In the genomic region with DNA sequence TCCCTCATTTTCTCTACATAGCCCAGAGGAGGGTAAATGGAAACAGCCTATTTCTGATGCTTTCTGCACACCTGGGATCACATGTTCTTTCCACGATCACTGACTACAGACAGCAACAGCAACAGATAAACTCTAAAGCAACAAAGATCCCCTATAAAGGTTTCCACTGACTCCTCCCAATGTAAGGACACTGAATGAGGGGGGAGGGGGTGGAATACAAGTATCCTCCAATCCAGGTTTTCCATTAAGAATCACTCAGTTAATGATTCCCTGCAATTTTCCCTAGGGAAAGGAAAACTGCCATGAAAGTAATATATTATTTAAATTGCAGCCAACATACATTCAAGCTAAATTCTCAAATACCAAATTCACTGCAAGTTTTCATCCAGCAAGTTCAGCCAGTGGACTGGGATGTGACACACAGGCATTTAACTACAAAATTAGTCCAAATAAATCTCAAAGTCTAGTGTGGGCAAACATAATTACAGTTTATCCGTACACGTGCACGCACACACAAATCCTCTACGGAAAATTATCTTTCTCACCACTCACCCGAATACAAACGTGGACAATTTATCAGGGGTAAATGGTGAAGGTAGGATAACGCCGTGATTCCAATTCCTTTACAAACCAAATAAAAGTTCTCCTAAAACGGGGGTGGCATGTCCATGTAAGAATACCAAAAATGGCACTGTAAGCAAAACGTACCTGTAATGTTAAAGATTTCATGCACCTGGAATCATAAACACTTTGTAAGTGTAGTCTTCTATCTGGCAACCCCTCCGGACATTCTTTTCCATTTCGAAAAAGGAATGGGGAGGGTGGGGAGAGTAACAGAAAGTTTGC, we compare ENCODE assay signal across 8 cellular contexts. TPM values are rescaled to one million over a fixed set of nuclear protein-coding genes. Genes with fewer than 3 reads are reported as not detected.
A peak's percentile ranks its signal among the peaks of the same experiment; 100 is the strongest.
DNase-seq lines count a peak whose midpoint lies in the region; TF ChIP-seq lines count a peak whose summit lies in the region.
"Not testable (repeated sequence)": the region's sequence is repeated elsewhere in the genome, so short reads cannot be mapped to it uniquely, and the experiment has no call there.

No MANE protein-coding gene starts in this region.

- DNase-seq in A673 (ENCODE audit: low spot score) (peak; percentile 31), H7 (peak; percentile 25), NCI-H526 (lab: John Stamatoyannopoulos, UW) (peak; percentile 32 to 63)
- not testable (repeated sequence) for DNase-seq in breast epithelium (ENCODE audit: low spot score in 2 of 2); glutamatergic neuron

- H3K4me1 Mint-ChIP-seq in glutamatergic neuron (ENCODE audit: low read depth, unreplicated experiment) = not testable (repeated sequence)

- POLR2A ChIA-PET in A673 (lab: Charles Lee; ENCODE audit: low non-redundant PET) = not testable (repeated sequence)

- CTCF ChIA-PET in A673 (lab: Charles Lee) = not testable (repeated sequence)

- H3K4me1 ChIP-seq in A673 (ENCODE audit: insufficient read depth, low read length, poor library complexity, severe bottlenecking); breast epithelium: not testable (repeated sequence)
- H3K4me1 ChIP-seq in mononuclear cell (ENCODE audit: insufficient read depth, low read length) (peaks cover 23% of the 10 kb centered on the region), skeletal muscle tissue (ENCODE audit: control insufficient read depth in 3 of 3, insufficient read depth in 3 of 3, low read length in 3 of 3) (peaks cover 0 to 19% (median 7%) of the 10 kb centered on the region in 3 donors)

- not testable (repeated sequence) for H3K27ac ChIP-seq in A673 (ENCODE audit: low read depth, low read length, poor library complexity, severe bottlenecking); skeletal muscle tissue (ENCODE audit: low read depth, low read length)
- H3K27ac ChIP-seq in breast epithelium = peak overlapping the region; percentile 97 to 99

- not testable (repeated sequence) for TF ChIP-seq POLR2A in breast epithelium (IDR thresholded peaks at IDR 0.05)

- H3K36me3 ChIP-seq in A673 (ENCODE audit: insufficient read depth, low read length, poor library complexity, severe bottlenecking); H7 (replicated peaks; ENCODE audit: control insufficient read depth, insufficient read depth, low read length); breast epithelium; skeletal muscle tissue (ENCODE audit: control insufficient read depth in 3 of 3, insufficient read depth in 3 of 3, low read length in 3 of 3): not testable (repeated sequence)

- TF ChIP-seq CTCF in A673 (conservative IDR thresholded peaks at IDR 0.05; ENCODE audit: low read depth, low read length); WI38 (IDR thresholded peaks at IDR 0.05; ENCODE audit: low read depth, low read length); breast epithelium (IDR thresholded peaks at IDR 0.05); glutamatergic neuron (IDR thresholded peaks at IDR 0.05; ENCODE audit: partially characterized antibody, unreplicated experiment): not testable (repeated sequence)

- H3K27ac Mint-ChIP-seq in glutamatergic neuron (ENCODE audit: unreplicated experiment) = not testable (repeated sequence)

- peak overlapping the region; percentile 99 for H3K4me3 Mint-ChIP-seq in glutamatergic neuron (ENCODE audit: unreplicated experiment)

- not testable (repeated sequence) for BruUV-seq in A673 (replicated peaks; lab: Mats Ljungman, UMichigan)

- peaks cover 10% of the 10 kb centered on the region for H3K36me3 Mint-ChIP-seq in glutamatergic neuron (ENCODE audit: unreplicated experiment)

- H3K27me3 ChIP-seq in A673 (replicated peaks; ENCODE audit: insufficient read depth, low read depth, low read length, poor library complexity); H7 (ENCODE audit: control insufficient read depth, insufficient read depth, low read length); breast epithelium; mononuclear cell (ENCODE audit: insufficient read depth, low read length); skeletal muscle tissue (ENCODE audit: control insufficient read depth in 3 of 3, insufficient read depth in 3 of 3, low read length in 3 of 3): not testable (repeated sequence)

- H3K27me3 Mint-ChIP-seq in glutamatergic neuron (ENCODE audit: unreplicated experiment) = not testable (repeated sequence)

- H3K9me3 Mint-ChIP-seq in glutamatergic neuron (ENCODE audit: unreplicated experiment) = not testable (repeated sequence)

- H3K9ac ChIP-seq in skeletal muscle tissue (ENCODE audit: low read depth in 1 of 3, low read length in 3 of 3) = peak overlapping the region; percentile 72 to 73 (median 72)

- H3K9me3 ChIP-seq in A673 (ENCODE audit: low read depth, low read length, poor library complexity, severe bottlenecking); breast epithelium; mononuclear cell (ENCODE audit: low read depth, low read length); skeletal muscle tissue (ENCODE audit: control insufficient read depth in 3 of 3, low read length in 3 of 3): not testable (repeated sequence)

- intact Hi-C loops in A673 (cut with micrococcal nuclease; ENCODE audit: unreplicated experiment); breast epithelium (cut with DNase I; ENCODE audit: low total_unique reads): not testable (repeated sequence)

- H3K4me3 ChIP-seq in A673 (ENCODE audit: low read depth, low read length, poor library complexity, severe bottlenecking) = peak overlapping the region; percentile 65
- H3K4me3 ChIP-seq in H7 (ENCODE audit: insufficient read depth, low read depth, low read length) = peak overlapping the region; percentile 67
- peak overlapping the region; percentile 89 for H3K4me3 ChIP-seq in WI38 (ENCODE audit: low read depth, low read length)
- peak overlapping the region; percentile 75 to 94 (median 79) for H3K4me3 ChIP-seq in breast epithelium
- H3K4me3 ChIP-seq in mononuclear cell (ENCODE audit: low read length) = peak overlapping the region; percentile 67
- peak overlapping the region; percentile 77 to 83 (median 79) for H3K4me3 ChIP-seq in skeletal muscle tissue (ENCODE audit: low read length in 3 of 3)

RNA-seq across cellular contexts. Expression of gene SMURF2, which starts 1.7 kb away (rescaled TPM):
- 24.7 and 27.8 TPM in 2 replicates for total RNA-seq in A673 (2021)
- total RNA-seq in H7 (2014; rRNA removed; shearing (Covaris generic)) = 33.9 and 36.2 TPM in 2 replicates
- total RNA-seq in breast epithelium = 10 to 100 TPM; 27.2 to 48.3 (median 28.6) TPM
- 33.3 TPM for total RNA-seq in glutamatergic neuron (ENCODE audit: unreplicated experiment)
- 36.5 TPM for total RNA-seq in mononuclear cell
- 32.4 TPM for total RNA-seq in skeletal muscle tissue
